In genomic region chrX:51420610-51421009, GRCh38 we compare ENCODE assay signal across 9 cellular contexts.
DNase-seq lines count a peak whose midpoint lies in the region; ATAC-seq, FAIRE-seq and TF ChIP-seq lines count a peak whose summit lies in the region.
"Had no signal": no experiment of that assay in that cellular context is flagged by ENCODE, and none has a peak within 500 bp of the region (broad histone marks: within the 10 kb centered on the region; RNA-seq: fewer than 3 reads in every experiment).

No MANE protein-coding gene starts in this region.

- in situ Hi-C loops in GM12878 (cut with MboI) = no loop called here

- CTCF ChIA-PET in GM12878 (lab: Yijun Ruan, JAX) = interaction anchor here (0.6 to 4.1 kb wide), 21 partner anchors 8 to 738 kb away, joined by 3 to 30 read pairs (median 5); no protein-coding TSS in a partner anchor

- H4K20me1 ChIP-seq in GM12878 (ENCODE audit: control insufficient read depth, insufficient read depth) = no peaks in the 10 kb centered on the region

- SMC1A ChIA-PET in GM12878 (lab: Charles Lee; ENCODE audit: uncharacterized antibody, unreplicated experiment) = interaction anchor here (0.6 to 2.2 kb wide), 5 partner anchors 17 to 314 kb away, joined by 3 to 10 read pairs (median 3); no protein-coding TSS in a partner anchor

- no peak for TF ChIP-seq POLR2A in GM12878 (IDR thresholded peaks at IDR 0.05; ENCODE audit: low read depth, low read length)

- no peak overlapping the region for H3K4me3 ChIP-seq in GM12878

- ATAC-seq in GM12878 (peak; percentile 58), left lobe of liver (peak; percentile 58), GM21381 (IDR thresholded peaks at IDR 0.05; ENCODE audit: unreplicated experiment) (no peak), GM21423 (IDR thresholded peaks at IDR 0.05; ENCODE audit: unreplicated experiment) (no peak)

- H3K9me3 ChIP-seq in GM12878 (replicated peaks; ENCODE audit: control insufficient read depth, insufficient read depth, low read length) = no peaks in the 10 kb centered on the region
- H3K9me3 ChIP-seq: neutrophil had no signal

- no peak overlapping the region for H2AFZ ChIP-seq in GM12878 (ENCODE audit: control insufficient read depth, low read depth, low read length)

- TF ChIP-seq EP300 in GM12878 (IDR thresholded peaks at IDR 0.05; ENCODE audit: borderline replicate concordance in 1 of 2, control insufficient read depth in 1 of 2, low read depth in 2 of 2, low read length in 2 of 2) = no peak

- no peak overlapping the region for H3K4me2 ChIP-seq in GM12878 (ENCODE audit: control insufficient read depth, insufficient read depth)

- DNase-seq in AG20443 (ENCODE audit: low spot score) (peak; percentile 30), EL (peak; percentile 2), NCI-H2196 treated with DMSO at 0.1 percent for 48 hours (lab: John Stamatoyannopoulos, UW; ENCODE audit: unreplicated experiment) (peak; percentile 0), GM12878 (ENCODE audit: low read depth, low spot score) (no peak), left lobe of liver (ENCODE audit: low spot score) (no peak), urothelium cell line (ENCODE audit: low spot score) (peak; percentile 32)

- H3K79me2 ChIP-seq in GM12878 (ENCODE audit: control insufficient read depth, insufficient read depth, low read length) = no peaks in the 10 kb centered on the region

- peak; percentile 60 to 74 (median 62); a peak in 5 of 6 replicates for TF ChIP-seq CTCF in GM12878 (IDR thresholded peaks at IDR 0.05 in 2 of 3, conservative IDR thresholded peaks at IDR 0.05 in 1 of 3; ENCODE audit: control insufficient read depth in 2 of 3, extremely low read depth in 1 of 3, insufficient read depth in 1 of 3, low read depth in 3 of 3, low read length in 3 of 3)

- no peaks in the 10 kb centered on the region for H3K36me3 ChIP-seq in GM12878 (ENCODE audit: control insufficient read depth in 2 of 2, insufficient read depth in 2 of 2, low read length in 1 of 2)
- H3K36me3 ChIP-seq: neutrophil had no signal

- RAD21 ChIA-PET in GM12878 (lab: Charles Lee; ENCODE audit: unreplicated experiment) = interaction anchor here (1.2 to 1.7 kb wide), 3 partner anchors 82 to 277 kb away, joined by 3 to 10 read pairs (median 4); no protein-coding TSS in a partner anchor

- no peak overlapping the region for H3K27ac ChIP-seq in GM12878 (ENCODE audit: control insufficient read depth, insufficient read depth)
- H3K27ac ChIP-seq: neutrophil had no signal

- 0% methylated on average over 5 of the region's 5 CpGs for WGBS in GM12878 (ENCODE audit: insufficient coverage, insufficient replicate concordance, low lambda C conversion rate, missing lambda C conversion rate)

- peak; percentile 88 for FAIRE-seq in GM12878 (lab: Jason Lieb, UNC)
- no peak for FAIRE-seq in urothelium cell line (lab: Jason Lieb, UNC)

- no peaks in the 10 kb centered on the region for H3K4me1 ChIP-seq in GM12878 (ENCODE audit: control insufficient read depth, insufficient read depth, low read length)

- H3K27me3 ChIP-seq in GM12878 (replicated peaks in 1 of 2; ENCODE audit: control insufficient read depth in 2 of 2, insufficient read depth in 2 of 2, low read length in 1 of 2) = no peaks in the 10 kb centered on the region
- H3K27me3 ChIP-seq: neutrophil had no signal

- POLR2A ChIA-PET in GM12878 (lab: Charles Lee) = no interaction called here

- BruUV-seq in GM12878 (replicated peaks; lab: Mats Ljungman, UMichigan) = no TSS peak

- intact Hi-C loops in GM12878 (cut with micrococcal nuclease; ENCODE audit: unreplicated experiment) = loop anchor here (2.0 to 5.0 kb wide), 2 partner anchors 83 to 276 kb away; no protein-coding TSS in a partner anchor

- TF ChIP-seq RAD21 in GM12878 (IDR thresholded peaks at IDR 0.05; ENCODE audit: insufficient read depth, low read depth, low read length) = peak; percentile 53

- H3K9ac ChIP-seq in GM12878 (ENCODE audit: control insufficient read depth, insufficient read depth, low read length) = no peak overlapping the region

TF ChIP-seq in GM12878, 131 proteins besides CTCF, POLR2A, EP300 and RAD21:
- no peak for TF ChIP-seq HDAC6 (IDR thresholded peaks at IDR 0.05; ENCODE audit: unreplicated experiment)
- TF ChIP-seq SMC3 (IDR thresholded peaks at IDR 0.05; ENCODE audit: borderline replicate concordance, low read length) = peak; percentile 40; the same call in 1 of the 2 replicates
- no peak for TF ChIP-seq NR2C2 (IDR thresholded peaks at IDR 0.05; ENCODE audit: borderline replicate concordance, control insufficient read depth, insufficient read length, low read depth)
- TF ChIP-seq ASH2L (IDR thresholded peaks at IDR 0.05; ENCODE audit: borderline replicate concordance, low read depth) = no peak

Comparison
In these comparisons a context has a peak if more than half of its experiments do, and no peak if none do; other contexts are left out.
1. DNase-seq: peak in AG20443 (single experiment), EL (single experiment), NCI-H2196 treated with DMSO at 0.1 percent for 48 hours (single experiment) and urothelium cell line (single experiment); none in GM12878 (single experiment) and left lobe of liver (single experiment).
2. ATAC-seq: peak in GM12878 (single experiment) and left lobe of liver (single experiment); none in GM21381 (single experiment) and GM21423 (single experiment).